Comparison of ENCODE assay signal across 8 cellular contexts in genomic region chr19:46426506-46427162, GRCh38. TPM values are rescaled to one million over a fixed set of nuclear protein-coding genes. Genes with fewer than 3 reads are reported as not detected.
DNase-seq lines count a peak whose midpoint lies in the region; ATAC-seq and TF ChIP-seq lines count a peak whose summit lies in the region.

No MANE protein-coding gene starts in this region.

- H3K36me3 Mint-ChIP-seq in naive thymus-derived CD8-positive, alpha-beta T cell = peaks cover 0 to 4% (median 0%) of the 10 kb centered on the region in 3 donors

- peaks cover 13% of the 10 kb centered on the region for H3K4me1 ChIP-seq in upper lobe of right lung

- H3K4me1 Mint-ChIP-seq in naive thymus-derived CD8-positive, alpha-beta T cell = peaks cover 16 to 35% (median 28%) of the 10 kb centered on the region in 4 donors

- no peaks in the 10 kb centered on the region for H3K36me3 ChIP-seq in upper lobe of right lung

- peak overlapping the region in 6 of 10 donors; percentile 9 to 79 (median 56) for H3K27ac Mint-ChIP-seq in naive thymus-derived CD8-positive, alpha-beta T cell

- H3K9me3 ChIP-seq in upper lobe of right lung = no peaks in the 10 kb centered on the region

- peak overlapping the region; percentile 71 for H3K27ac ChIP-seq in upper lobe of right lung

- ATAC-seq in naive thymus-derived CD8-positive, alpha-beta T cell = peak; percentile 31 to 67
- ATAC-seq in upper lobe of right lung (peak; percentile 70), GM18520 (IDR thresholded peaks at IDR 0.05; ENCODE audit: unreplicated experiment) (no peak)

- peaks cover 33% of the 10 kb centered on the region for H3K27me3 ChIP-seq in upper lobe of right lung

- peak overlapping the region; percentile 40 to 88 (median 82) for H3K4me3 Mint-ChIP-seq in naive thymus-derived CD8-positive, alpha-beta T cell

- POLR2A ChIA-PET in naive thymus-derived CD8-positive, alpha-beta T cell (lab: Charles Lee) = interaction anchor here (0.6 kb wide), 1 partner anchor 1511 kb away, joined by 7 read pairs; no protein-coding TSS in a partner anchor

- H3K27me3 Mint-ChIP-seq in naive thymus-derived CD8-positive, alpha-beta T cell = peaks cover 36 to 88% (median 54%) of the 10 kb centered on the region in 5 donors

- DNase-seq in DMS53 treated with DMSO at 0.1 percent for 48 hours (lab: John Stamatoyannopoulos, UW; ENCODE audit: unreplicated experiment) (peak; percentile 40), NCI-H146 (lab: John Stamatoyannopoulos, UW) (peak; percentile 86), fibroblast of the aortic adventitia (ENCODE audit: low read depth) (peak; percentile 75), upper lobe of right lung (peak; percentile 87), NK-92 (lab: John Stamatoyannopoulos, UW; ENCODE audit: unreplicated experiment) (no peak)
- peak; percentile 29 for DNase-seq in activated CD8-positive, alpha-beta memory T cell treated with anti-CD3 and anti-CD28 coated beads, Interleukin-2, amount 50 U/mL, for 4 hours
- DNase-seq in naive thymus-derived CD8-positive, alpha-beta T cell = peak in 8 of 10 donors; percentile 20 to 75 (median 40)

- no peaks in the 10 kb centered on the region for H3K9me3 Mint-ChIP-seq in naive thymus-derived CD8-positive, alpha-beta T cell

- TF ChIP-seq CTCF in fibroblast of the aortic adventitia (IDR thresholded peaks at IDR 0.05; ENCODE audit: insufficient read depth, low read length) (no peak), upper lobe of right lung (IDR thresholded peaks at IDR 0.05) (no peak)

- intact Hi-C loops in upper lobe of right lung (cut with DNase I) = no loop called here

- H3K4me3 ChIP-seq in fibroblast of the aortic adventitia (ENCODE audit: low read depth, low read length) = peak overlapping the region; percentile 58
- peak overlapping the region; percentile 56 for H3K4me3 ChIP-seq in upper lobe of right lung

RNA-seq across cellular contexts. Expression of gene PNMA8C, which starts 2.1 kb away (rescaled TPM):
- not detected in 2 replicates for total RNA-seq in fibroblast of the aortic adventitia (ENCODE audit: low replicate concordance)
- total RNA-seq in naive thymus-derived CD8-positive, alpha-beta T cell = not detected
- not detected for polyA plus RNA-seq in naive thymus-derived CD8-positive, alpha-beta T cell
- not detected for total RNA-seq in upper lobe of right lung

RNA-seq across cellular contexts. Expression of gene CCDC8, which starts 13.3 kb away (rescaled TPM):
- total RNA-seq in fibroblast of the aortic adventitia (ENCODE audit: low replicate concordance) = 8.5 and 26.9 TPM in 2 replicates
- not detected for total RNA-seq in naive thymus-derived CD8-positive, alpha-beta T cell
- polyA plus RNA-seq in naive thymus-derived CD8-positive, alpha-beta T cell = not detected
- 8.9 TPM for total RNA-seq in upper lobe of right lung

RNA-seq across cellular contexts. Expression of gene PNMA8A, which starts 44.7 kb away (rescaled TPM):
- total RNA-seq in fibroblast of the aortic adventitia (ENCODE audit: low replicate concordance) (2.1 and 2.3 TPM in 2 replicates), upper lobe of right lung (1.8 TPM)
- total RNA-seq in naive thymus-derived CD8-positive, alpha-beta T cell = 1 to 10 TPM; 3.0 to 3.5 TPM
- not detected for polyA plus RNA-seq in naive thymus-derived CD8-positive, alpha-beta T cell
